Comparison of ENCODE assay signal across 11 cellular contexts in genomic region chr22:37547249-37547741, GRCh38. TPM values are rescaled to one million over a fixed set of nuclear protein-coding genes. Genes with fewer than 3 reads are reported as not detected.
A peak's percentile ranks its signal among the peaks of the same experiment; 100 is the strongest.
DNase-seq lines count a peak whose midpoint lies in the region; ATAC-seq, FAIRE-seq and TF ChIP-seq lines count a peak whose summit lies in the region.
"Had no signal": no experiment of that assay in that cellular context is flagged by ENCODE, and none has a peak within 500 bp of the region (broad histone marks: within the 10 kb centered on the region; RNA-seq: fewer than 3 reads in every experiment).

No MANE protein-coding gene starts in this region.

- peak overlapping the region; percentile 45 for H3K4me3 Mint-ChIP-seq in astrocyte (ENCODE audit: unreplicated experiment)
- peak overlapping the region; percentile 18 for H3K4me3 Mint-ChIP-seq in osteocyte (ENCODE audit: unreplicated experiment)

- no peak overlapping the region for H3K4me2 ChIP-seq in astrocyte (ENCODE audit: low read length)

- TF ChIP-seq CTCF in astrocyte (IDR thresholded peaks at IDR 0.05; ENCODE audit: insufficient read depth, low read depth, low read length) (no peak), foreskin fibroblast (IDR thresholded peaks at IDR 0.05; ENCODE audit: low read depth, low read length) (no peak), osteocyte (IDR thresholded peaks at IDR 0.05) (no peak), upper lobe of right lung (IDR thresholded peaks at IDR 0.05) (no peak)

- intact Hi-C loops in upper lobe of right lung (cut with DNase I), result no loop called here

- H3K79me2 ChIP-seq in astrocyte (ENCODE audit: insufficient read depth, low read length), result no peaks in the 10 kb centered on the region

- DNase-seq in astrocyte (ENCODE audit: low read depth) (no peak), foreskin fibroblast (peak; percentile 28 to 67), osteocyte (ENCODE audit: extremely low spot score, unreplicated experiment) (no peak), upper lobe of right lung (no peak), SK-N-DZ (ENCODE audit: low spot score) (no peak)
- no peak for DNase-seq in stimulated activated naive CD4-positive, alpha-beta T cell (lab: John Stamatoyannopoulos, UW)
- DNase-seq: activated effector memory CD4-positive, alpha-beta T cell treated with Interleukin-2 at 50 U/mL for 16 hours; OCI-M1; stimulated activated CD4-positive, alpha-beta T cell treated with anti-CD3 and anti-CD28 coated beads, Interleukin-2, amount 100 ng/mL, for 48 hours had no signal

- H2AFZ ChIP-seq in astrocyte (ENCODE audit: low read depth, low read length), result peak overlapping the region; percentile 64

- H3K27ac ChIP-seq in astrocyte (ENCODE audit: low read depth, low read length), result no peak overlapping the region
- peak overlapping the region; percentile 92 for H3K27ac ChIP-seq in upper lobe of right lung
- H3K27ac ChIP-seq: HL-60 had no signal

- H3K4me1 Mint-ChIP-seq in astrocyte (ENCODE audit: low read depth, unreplicated experiment), result peaks cover 23% of the 10 kb centered on the region
- H3K4me1 Mint-ChIP-seq in osteocyte (ENCODE audit: unreplicated experiment), result peaks cover 84% of the 10 kb centered on the region

- H3K36me3 Mint-ChIP-seq in astrocyte (ENCODE audit: low read depth, unreplicated experiment) (no peaks in the 10 kb centered on the region), osteocyte (ENCODE audit: unreplicated experiment) (no peaks in the 10 kb centered on the region)

- H3K27me3 ChIP-seq in astrocyte (ENCODE audit: insufficient read depth, low read length) (no peaks in the 10 kb centered on the region), upper lobe of right lung (no peaks in the 10 kb centered on the region)

- H4K20me1 ChIP-seq in astrocyte (ENCODE audit: insufficient read depth, low read length), result no peaks in the 10 kb centered on the region

- peak overlapping the region; percentile 77 for H3K27ac Mint-ChIP-seq in astrocyte (ENCODE audit: unreplicated experiment)
- peak overlapping the region; percentile 99 for H3K27ac Mint-ChIP-seq in osteocyte (ENCODE audit: unreplicated experiment)

- no peak for FAIRE-seq in astrocyte (lab: Jason Lieb, UNC)

- H3K36me3 ChIP-seq in astrocyte (ENCODE audit: insufficient read depth, low read length), result no peaks in the 10 kb centered on the region
- H3K36me3 ChIP-seq in upper lobe of right lung, result no peaks in the 10 kb centered on the region

- peaks cover 33% of the 10 kb centered on the region for H3K4me1 ChIP-seq in astrocyte (ENCODE audit: insufficient read depth, low read length)
- H3K4me1 ChIP-seq in upper lobe of right lung, result peaks cover 71% of the 10 kb centered on the region

- H3K9me3 ChIP-seq in astrocyte (ENCODE audit: insufficient read depth, low read depth, low read length), result no peaks in the 10 kb centered on the region
- no peaks in the 10 kb centered on the region for H3K9me3 ChIP-seq in upper lobe of right lung

- H3K9me3 Mint-ChIP-seq in astrocyte (ENCODE audit: unreplicated experiment) (no peaks in the 10 kb centered on the region), osteocyte (ENCODE audit: unreplicated experiment) (no peaks in the 10 kb centered on the region)

- H3K4me3 ChIP-seq in astrocyte (ENCODE audit: insufficient read depth, low read depth, low read length) (no peak overlapping the region), foreskin fibroblast (ENCODE audit: low read depth in 1 of 2, low read length in 2 of 2) (no peak overlapping the region), upper lobe of right lung (no peak overlapping the region)

- H3K27me3 Mint-ChIP-seq in astrocyte (ENCODE audit: low read depth, unreplicated experiment), result no peaks in the 10 kb centered on the region
- H3K27me3 Mint-ChIP-seq in osteocyte (ENCODE audit: unreplicated experiment), result no peaks in the 10 kb centered on the region

- H3K9ac ChIP-seq in astrocyte (ENCODE audit: low read length), result no peak overlapping the region

- no peak for ATAC-seq in upper lobe of right lung
- ATAC-seq in HG03095 (IDR thresholded peaks at IDR 0.05; ENCODE audit: unreplicated experiment), result no peak

RNA-seq across cellular contexts. Expression of gene CDC42EP1, which starts 13.0 kb away (rescaled TPM):
- total RNA-seq in astrocyte, result 106 and 109 TPM in 2 replicates
- 282 and 283 TPM in 2 replicates for total RNA-seq in osteocyte
- total RNA-seq in upper lobe of right lung, result 73.9 TPM
- not detected in 2 replicates for polyA plus RNA-seq in SK-N-DZ (2014; cell fraction: cytosol; rRNA removed)
- not detected in 2 replicates for polyA plus RNA-seq in SK-N-DZ (2014; cell fraction: nucleus; rRNA removed)

RNA-seq across cellular contexts. Expression of gene CARD10, which starts 28.1 kb away (rescaled TPM):
- total RNA-seq in astrocyte (19.7 and 22.6 TPM in 2 replicates), osteocyte (29.2 and 31.5 TPM in 2 replicates), upper lobe of right lung (17.0 TPM)
- polyA plus RNA-seq in SK-N-DZ (2014; cell fraction: cytosol; rRNA removed), result 1.8 and 2.6 TPM in 2 replicates
- 3.1 and 8.4 TPM in 2 replicates for polyA plus RNA-seq in SK-N-DZ (2014; cell fraction: nucleus; rRNA removed)

RNA-seq across cellular contexts. Expression of gene LGALS2, which starts 32.6 kb away (rescaled TPM):
- total RNA-seq in astrocyte, result not detected in 2 replicates
- total RNA-seq in osteocyte, result not detected in 2 replicates
- 2.5 TPM for total RNA-seq in upper lobe of right lung
- polyA plus RNA-seq in SK-N-DZ (2014; cell fraction: cytosol; rRNA removed), result not detected in 2 replicates
- polyA plus RNA-seq in SK-N-DZ (2014; cell fraction: nucleus; rRNA removed), result not detected in 2 replicates

Comparison
In these comparisons a context has a peak if more than half of its experiments do, and no peak if none do; other contexts are left out.
1. DNase-seq: peak in foreskin fibroblast (2 of 2); none in astrocyte (single experiment), osteocyte (single experiment), upper lobe of right lung (single experiment), SK-N-DZ (single experiment) and stimulated activated naive CD4-positive, alpha-beta T cell (0 of 6).